Comparison of ENCODE assay signal across 15 cellular contexts in genomic region chr18:363327-364115, GRCh38.
A peak's percentile ranks its signal among the peaks of the same experiment; 100 is the strongest.
DNase-seq lines count a peak whose midpoint lies in the region; ATAC-seq, FAIRE-seq and TF ChIP-seq lines count a peak whose summit lies in the region.
"Had no signal": no experiment of that assay in that cellular context is flagged by ENCODE, and none has a peak within 500 bp of the region (broad histone marks: within the 10 kb centered on the region; RNA-seq: fewer than 3 reads in every experiment).

No MANE protein-coding gene starts in this region.

- no peak overlapping the region for H3K4me2 ChIP-seq in A549

- H3K27me3 ChIP-seq in MG63, result no peaks in the 10 kb centered on the region
- H3K27me3 ChIP-seq: BE2C, gastroesophageal sphincter had no signal

- H3K27ac ChIP-seq in A549, result no peak overlapping the region

- TF ChIP-seq CTCF in A549 (IDR thresholded peaks at IDR 0.05) (no peak), HFFc6 (IDR thresholded peaks at IDR 0.05) (no peak), astrocyte of the cerebellum (IDR thresholded peaks at IDR 0.05; ENCODE audit: low read depth, low read length, missing control alignments) (no peak)

- no peaks in the 10 kb centered on the region for H3K9me3 Mint-ChIP-seq in HFFc6
- H3K9me3 Mint-ChIP-seq: stimulated activated naive B cell treated with anti-CD40 and anti-IgM and Interleukin-4, amounts not matched to agents 10 μg/mL and 1 μg/mL and 100 μg/mL, for 72 hours; T-helper 1 cell treated with Interleukin-12 subunit alpha and Interleukin-12 subunit beta and Interleukin-4 antibody, amounts not matched to agents 30 μg/mL and 1 μg/mL, for 36 hours had no signal

- WGBS in A549 (ENCODE audit: missing lambda C conversion rate), result 55% methylated on average over 11 of the region's 11 CpGs

- H3K27ac Mint-ChIP-seq in HFFc6, result peak overlapping the region; percentile 90
- H3K27ac Mint-ChIP-seq: stimulated activated naive B cell treated with anti-CD40 and anti-IgM and Interleukin-4, amounts not matched to agents 10 μg/mL and 1 μg/mL and 100 μg/mL, for 72 hours; T-helper 1 cell treated with Interleukin-12 subunit alpha and Interleukin-12 subunit beta and Interleukin-4 antibody, amounts not matched to agents 30 μg/mL and 1 μg/mL, for 36 hours had no signal

- no peak for DNase-seq in A549 (ENCODE audit: low read depth in 1 of 2, low spot score in 1 of 2)
- peak; percentile 44 for DNase-seq in HFFc6
- DNase-seq in astrocyte of the cerebellum (ENCODE audit: low read depth), result peak; percentile 91
- DNase-seq in iris pigment epithelial cell (ENCODE audit: low read depth), result peak; percentile 85
- no peak for DNase-seq in kidney tubule cell (ENCODE audit: low spot score)
- DNase-seq in MG63, result no peak
- DNase-seq: amygdala; BE2C; mesendoderm; NCI-H524 treated with DMSO at 0.1 percent for 48 hours; stimulated activated naive B cell treated with anti-CD40 and anti-IgM and Interleukin-4, amounts not matched to agents 10 μg/mL and 1 μg/mL and 100 μg/mL, for 72 hours had no signal

- POLR2A ChIA-PET in A549 (lab: Yijun Ruan, JAX), result no interaction called here

- H3K9me3 ChIP-seq in A549 (no peaks in the 10 kb centered on the region), MG63 (no peaks in the 10 kb centered on the region)
- H3K9me3 ChIP-seq: BE2C, gastroesophageal sphincter had no signal

- peak overlapping the region; percentile 64 for H3K4me3 Mint-ChIP-seq in HFFc6
- H3K4me3 Mint-ChIP-seq: stimulated activated naive B cell treated with anti-CD40 and anti-IgM and Interleukin-4, amounts not matched to agents 10 μg/mL and 1 μg/mL and 100 μg/mL, for 72 hours; T-helper 1 cell treated with Interleukin-12 subunit alpha and Interleukin-12 subunit beta and Interleukin-4 antibody, amounts not matched to agents 30 μg/mL and 1 μg/mL, for 36 hours had no signal

- no peak for TF ChIP-seq EP300 in A549 (IDR thresholded peaks at IDR 0.05)

- ATAC-seq in A549 (no peak), HG03469 (IDR thresholded peaks at IDR 0.05; ENCODE audit: unreplicated experiment) (no peak), HG03196 (IDR thresholded peaks at IDR 0.05; ENCODE audit: unreplicated experiment) (no peak)
- ATAC-seq: gastroesophageal sphincter; stimulated activated naive B cell treated with anti-CD40 and anti-IgM and Interleukin-4, amounts not matched to agents 10 μg/mL and 1 μg/mL and 100 μg/mL, for 72 hours had no signal

- H3K27me3 Mint-ChIP-seq in HFFc6 (ENCODE audit: insufficient read depth), result peaks cover 5% of the 10 kb centered on the region
- H3K27me3 Mint-ChIP-seq: stimulated activated naive B cell treated with anti-CD40 and anti-IgM and Interleukin-4, amounts not matched to agents 10 μg/mL and 1 μg/mL and 100 μg/mL, for 72 hours had no signal

- H3K36me3 ChIP-seq in MG63, result no peaks in the 10 kb centered on the region; the same call in 1 of the 2 replicates
- H3K36me3 ChIP-seq: BE2C, gastroesophageal sphincter had no signal

- in situ Hi-C loops in astrocyte of the cerebellum (cut with HindIII; ENCODE audit: low sequenced_read_pairs), result loop anchor here (5.0 kb wide), 1 partner anchor 104 kb away; no protein-coding TSS in a partner anchor

- H3K4me3 ChIP-seq in A549 (no peak overlapping the region), astrocyte of the cerebellum (ENCODE audit: low read depth, low read length) (no peak overlapping the region), MG63 (no peak overlapping the region)
- H3K4me3 ChIP-seq: gastroesophageal sphincter had no signal

- FAIRE-seq in A549 (lab: Jason Lieb, UNC), result no peak

- no peak for TF ChIP-seq RAD21 in A549 (conservative IDR thresholded peaks at IDR 0.05 in 1 of 2, IDR thresholded peaks at IDR 0.05 in 1 of 2)

- H3K4me1 ChIP-seq in A549, result no peaks in the 10 kb centered on the region
- H3K4me1 ChIP-seq: BE2C had no signal

- no peak for TF ChIP-seq POLR2A in A549 (IDR thresholded peaks at IDR 0.05; ENCODE audit: low read length)

- CTCF ChIA-PET in A549 (lab: Yijun Ruan, JAX), result interaction anchor here (0.6 kb wide), 1 partner anchor 76 kb away, joined by 3 read pairs; no protein-coding TSS in a partner anchor

- H3K4me1 Mint-ChIP-seq in HFFc6 (ENCODE audit: low read depth), result peaks cover 57% of the 10 kb centered on the region

- peaks cover 8% of the 10 kb centered on the region; the same call in 1 of the 2 replicates for H3K36me3 Mint-ChIP-seq in HFFc6 (ENCODE audit: low read depth)
- H3K36me3 Mint-ChIP-seq: stimulated activated naive B cell treated with anti-CD40 and anti-IgM and Interleukin-4, amounts not matched to agents 10 μg/mL and 1 μg/mL and 100 μg/mL, for 72 hours had no signal

TF ChIP-seq in A549, 52 proteins besides CTCF, POLR2A, EP300 and RAD21:
- TF ChIP-seq EHMT2 (IDR thresholded peaks at IDR 0.05; ENCODE audit: low read depth) (no peak), NR3C1 (IDR thresholded peaks at IDR 0.05) (no peak), JUNB (IDR thresholded peaks at IDR 0.05) (no peak), MAZ (IDR thresholded peaks at IDR 0.05; ENCODE audit: borderline replicate concordance, low read depth, low read length) (no peak), ELK1 (IDR thresholded peaks at IDR 0.05; ENCODE audit: low read depth, low read length) (no peak), RARB (CRISPR knock-in tag; IDR thresholded peaks at IDR 0.05) (no peak), CEBPB (IDR thresholded peaks at IDR 0.05) (peak; percentile 43 to 44; a peak in 2 of 4 replicates)

Comparison
In these comparisons a context has a peak if more than half of its experiments do, and no peak if none do; other contexts are left out.
1. DNase-seq: peak in HFFc6 (single experiment), astrocyte of the cerebellum (single experiment) and iris pigment epithelial cell (single experiment); none in A549 (0 of 2), kidney tubule cell (single experiment) and MG63 (single experiment).